ENCODE assay signal across 18 cellular contexts in the genomic region with DNA sequence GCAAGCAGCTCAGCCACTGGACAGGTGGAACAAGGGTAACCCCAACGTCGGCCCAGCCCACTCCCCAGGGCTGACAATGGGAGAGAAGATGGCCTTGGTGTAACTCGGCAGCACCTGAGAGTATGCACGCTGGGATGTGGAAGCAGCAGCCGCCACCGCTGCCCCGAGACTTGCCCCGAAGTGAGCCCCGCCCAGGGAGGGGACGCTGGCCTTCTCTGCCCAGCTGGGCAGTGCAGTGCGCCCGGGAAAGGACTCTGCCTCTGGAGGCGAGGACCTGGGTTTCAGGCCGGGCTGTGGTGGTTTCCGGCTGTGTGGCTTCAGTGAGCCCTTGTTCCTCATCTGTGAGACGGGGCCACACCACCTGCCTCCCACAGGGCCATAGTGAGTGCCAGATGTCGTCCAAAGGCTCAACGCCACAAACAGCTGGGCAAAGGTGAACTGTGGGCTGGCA. TPM values are rescaled to one million over a fixed set of nuclear protein-coding genes. Genes with fewer than 3 reads are reported as not detected.
A peak's percentile ranks its signal among the peaks of the same experiment; 100 is the strongest.
DNase-seq lines count a peak whose midpoint lies in the region; TF ChIP-seq lines count a peak whose summit lies in the region.
"Had no signal": no experiment of that assay in that cellular context is flagged by ENCODE, and none has a peak within 500 bp of the region (broad histone marks: within the 10 kb centered on the region; RNA-seq: fewer than 3 reads in every experiment).

No MANE protein-coding gene starts in this region.

- in situ Hi-C loops in GM13976 (cut with MboI; ENCODE audit: low sequenced_read_pairs, unreplicated experiment) = no loop called here

- no peak for TF ChIP-seq CTCF in GM13976 (IDR thresholded peaks at IDR 0.05; ENCODE audit: borderline replicate concordance, control extremely low read depth, extremely low read depth, insufficient read depth, missing control alignments)
- no peak for TF ChIP-seq CTCF in esophagus muscularis mucosa (IDR thresholded peaks at IDR 0.05)
- TF ChIP-seq CTCF in sigmoid colon (IDR thresholded peaks at IDR 0.05) = no peak

- TF ChIP-seq POLR2A in esophagus muscularis mucosa (IDR thresholded peaks at IDR 0.05; ENCODE audit: low read depth) = no peak
- no peak for TF ChIP-seq POLR2A in sigmoid colon (IDR thresholded peaks at IDR 0.05)

- H3K36me3 ChIP-seq in esophagus muscularis mucosa (peaks cover 37 to 90% (median 82%) of the 10 kb centered on the region in 4 donors), sigmoid colon (peaks cover 24 to 77% (median 48%) of the 10 kb centered on the region in 4 donors)
- H3K36me3 ChIP-seq: uterus had no signal

- peak; percentile 67 for DNase-seq in GM13976 (ENCODE audit: low spot score)
- DNase-seq in NOMO-1 (lab: John Stamatoyannopoulos, UW; ENCODE audit: unreplicated experiment in 2 of 2) = peak; percentile 79 to 81
- no peak for DNase-seq in esophagus muscularis mucosa (ENCODE audit: extremely low spot score)
- DNase-seq in sigmoid colon = no peak
- no peak for DNase-seq in NCI-H1048 (lab: John Stamatoyannopoulos, UW)
- no peak for DNase-seq in RKO (ENCODE audit: low spot score)
- no peak for DNase-seq in occipital lobe (lab: John Stamatoyannopoulos, UW)
- DNase-seq in NCI-H748 treated with DMSO at 0.1 percent for 48 hours (lab: John Stamatoyannopoulos, UW) = no peak
- DNase-seq: activated CD4-positive, alpha-beta T cell treated with anti-CD3 and anti-CD28 coated beads for 4 hours; activated T-cell treated with anti-CD3 and anti-CD28 coated beads, Interleukin-2, amount 50 U/mL, for 24 hours; KG1; mammary epithelial cell; NCI-H1930; NCI-H774; uterus had no signal

- no peaks in the 10 kb centered on the region for H3K27me3 ChIP-seq in esophagus muscularis mucosa
- H3K27me3 ChIP-seq in sigmoid colon = no peaks in the 10 kb centered on the region
- H3K27me3 ChIP-seq: uterus had no signal

- no peak overlapping the region for H3K4me3 ChIP-seq in esophagus muscularis mucosa
- H3K4me3 ChIP-seq in sigmoid colon = no peak overlapping the region
- H3K4me3 ChIP-seq: GM23338, SK-N-MC, uterus had no signal

- peak overlapping the region in 3 of 4 donors; percentile 10 to 62 (median 52) for H3K27ac ChIP-seq in esophagus muscularis mucosa (replicated peaks in 1 of 4)
- H3K27ac ChIP-seq in sigmoid colon = peak overlapping the region in 3 of 4 donors; percentile 31 to 75 (median 46)

- H3K9me3 ChIP-seq in esophagus muscularis mucosa (no peaks in the 10 kb centered on the region), sigmoid colon (no peaks in the 10 kb centered on the region)
- H3K9me3 ChIP-seq: uterus had no signal

- H3K4me1 ChIP-seq in esophagus muscularis mucosa = peaks cover 24 to 46% (median 40%) of the 10 kb centered on the region in 4 donors
- peaks cover 0 to 41% (median 27%) of the 10 kb centered on the region in 4 donors for H3K4me1 ChIP-seq in sigmoid colon

- WGBS in esophagus muscularis mucosa = 73% methylated on average over 3 of the region's 18 CpGs
- 39 to 65% methylated on average over 18 of the region's 18 CpGs for WGBS in sigmoid colon, 2 donors

- intact Hi-C loops in esophagus muscularis mucosa (cut with DNase I) = no loop called here
- intact Hi-C loops in sigmoid colon (cut with DNase I) = loop anchor here (5.0 kb wide), 1 partner anchor 234 kb away; the partner anchor contains the start of gene ARFGAP3

- no peak for TF ChIP-seq EP300 in esophagus muscularis mucosa (IDR thresholded peaks at IDR 0.05)
- no peak for TF ChIP-seq EP300 in sigmoid colon (IDR thresholded peaks at IDR 0.05)

RNA-seq across cellular contexts. Expression of gene POLDIP3, which starts 8.6 kb away (rescaled TPM):
- total RNA-seq in esophagus muscularis mucosa (10 to 100 TPM; 30.6 to 47.6 (median 39.6) TPM), sigmoid colon (10 to 100 TPM; 30.2 to 41.4 (median 34.5) TPM), occipital lobe (27.1 TPM)
- polyA plus RNA-seq in sigmoid colon = 10 to 100 TPM; 25.8 to 45.9 (median 29.6) TPM

RNA-seq across cellular contexts. Expression of gene ATP5MGL, which starts 17.1 kb away (rescaled TPM):
- total RNA-seq in esophagus muscularis mucosa (not detected), sigmoid colon (under 1 TPM in 1 of 4 donors, not detected in 3; 0.66 TPM), occipital lobe (0.31 TPM)
- polyA plus RNA-seq in sigmoid colon = under 1 TPM in 1 of 3 donors, not detected in 2; 0.25 TPM
- total RNA-seq: GM23338, omental fat pad had no signal
- polyA plus RNA-seq: mammary epithelial cell had no signal

RNA-seq across cellular contexts. Expression of gene CYB5R3, which starts 25.9 kb away (rescaled TPM):
- total RNA-seq in esophagus muscularis mucosa (100 to 1,000 TPM; 154 to 287 (median 221) TPM), sigmoid colon (100 to 1,000 TPM in 2 of 4 donors, 10 to 100 TPM in 2; 71.5 to 156 (median 88.6) TPM), occipital lobe (14.0 TPM)
- 100 to 1,000 TPM in 1 of 3 donors, 10 to 100 TPM in 2; 44.9 to 158 (median 78.7) TPM for polyA plus RNA-seq in sigmoid colon

Comparison
In these comparisons a context has a peak if more than half of its experiments do, and no peak if none do; other contexts are left out.
1. DNase-seq: peak in GM13976 (single experiment) and NOMO-1 (2 of 2); none in esophagus muscularis mucosa (single experiment), sigmoid colon (single experiment), NCI-H1048 (single experiment), RKO (single experiment), occipital lobe (single experiment) and NCI-H748 treated with DMSO at 0.1 percent for 48 hours (single experiment).